Comparison of ENCODE assay signal across 8 cellular contexts in the genomic region with DNA sequence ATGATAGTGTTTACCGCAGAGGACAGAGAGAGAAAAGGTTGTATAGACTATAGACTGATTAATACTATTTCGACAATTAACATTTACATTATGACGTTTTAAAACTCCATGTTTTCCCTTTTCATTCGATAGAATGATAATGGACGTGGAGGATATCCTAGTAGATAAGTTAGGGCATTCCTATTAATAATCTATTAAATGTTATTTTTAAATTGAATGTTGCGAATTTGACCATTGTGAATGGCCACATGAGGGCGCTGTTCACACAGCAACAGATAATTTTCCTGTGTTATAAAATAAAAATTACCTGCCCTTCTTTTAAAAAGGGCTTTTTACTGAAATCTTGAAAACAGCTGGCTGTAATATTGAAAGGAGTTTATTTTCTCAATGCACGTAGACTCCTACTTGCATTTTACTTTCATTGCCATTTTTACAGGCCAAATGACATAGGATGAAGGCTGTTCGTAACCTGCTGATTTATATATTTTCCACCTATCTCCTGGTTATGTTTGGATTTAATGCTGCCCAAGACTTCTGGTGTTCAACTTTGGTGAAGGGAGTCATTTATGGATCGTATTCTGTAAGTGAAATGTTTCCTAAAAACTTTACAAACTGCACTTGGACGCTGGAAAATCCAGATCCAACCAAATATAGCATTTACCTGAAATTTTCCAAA. TPM values are rescaled to one million over a fixed set of nuclear protein-coding genes. Genes with fewer than 3 reads are reported as not detected.
DNase-seq lines count a peak whose midpoint lies in the region; TF ChIP-seq lines count a peak whose summit lies in the region.

No MANE protein-coding gene starts in this region.

- H3K9me3 Mint-ChIP-seq in mesothelial cell of epicardium = no peaks in the 10 kb centered on the region

- peak; percentile 11 for DNase-seq in EL
- peak; percentile 30 for DNase-seq in NCI-H774 (lab: John Stamatoyannopoulos, UW)
- DNase-seq in choroid plexus epithelial cell (ENCODE audit: low read depth) = peak; percentile 74
- peak in 1 of 2 experiments; percentile 57 for DNase-seq in mesothelial cell of epicardium (ENCODE audit: low spot score in 2 of 2, unreplicated experiment in 2 of 2)
- no peak for DNase-seq in 8988T
- no peak for DNase-seq in SHP77 treated with DMSO at 0.1 percent for 48 hours (lab: John Stamatoyannopoulos, UW)
- DNase-seq in NK-92 treated with Interleukin-12 subunit alpha and Interleukin-12 subunit beta, amount 100 ng/mL, for 24 hours (lab: John Stamatoyannopoulos, UW) = no peak

- no peak overlapping the region for H3K27ac Mint-ChIP-seq in mesothelial cell of epicardium

- no peak overlapping the region for H3K4me3 ChIP-seq in choroid plexus epithelial cell (ENCODE audit: low read depth, low read length)

- peaks cover 40% of the 10 kb centered on the region for H3K4me1 Mint-ChIP-seq in mesothelial cell of epicardium

- TF ChIP-seq CTCF in 22Rv1 (IDR thresholded peaks at IDR 0.05) (peak; percentile 89), choroid plexus epithelial cell (conservative IDR thresholded peaks at IDR 0.05; ENCODE audit: low read depth, low read length) (peak; percentile 79), mesothelial cell of epicardium (IDR thresholded peaks at IDR 0.05; ENCODE audit: unreplicated experiment) (peak; percentile 98)

- H3K36me3 Mint-ChIP-seq in mesothelial cell of epicardium = no peaks in the 10 kb centered on the region

- H3K4me3 Mint-ChIP-seq in mesothelial cell of epicardium = peak overlapping the region; percentile 86

- H3K27ac ChIP-seq in 22Rv1 = no peak overlapping the region

- H3K27me3 Mint-ChIP-seq in mesothelial cell of epicardium (ENCODE audit: low read depth) = peaks cover 78% of the 10 kb centered on the region

RNA-seq across cellular contexts. Expression of a gene that starts 3.3 kb away (rescaled TPM):
- total RNA-seq in mesothelial cell of epicardium = 13.9 to 14.9 TPM (median 14.8 TPM) in 3 replicates

Comparison
In these comparisons a context has a peak if more than half of its experiments do, and no peak if none do; other contexts are left out.
1. DNase-seq: peak in EL (single experiment), NCI-H774 (single experiment) and choroid plexus epithelial cell (single experiment); none in 8988T (single experiment), SHP77 treated with DMSO at 0.1 percent for 48 hours (single experiment) and NK-92 treated with Interleukin-12 subunit alpha and Interleukin-12 subunit beta, amount 100 ng/mL, for 24 hours (single experiment).
2. Peak in every context shown above with its lines, with median percentiles within 50 percentile points of each other: CTCF ChIP-seq.